Comparison of ENCODE assay signal across 15 cellular contexts in the genomic region with DNA sequence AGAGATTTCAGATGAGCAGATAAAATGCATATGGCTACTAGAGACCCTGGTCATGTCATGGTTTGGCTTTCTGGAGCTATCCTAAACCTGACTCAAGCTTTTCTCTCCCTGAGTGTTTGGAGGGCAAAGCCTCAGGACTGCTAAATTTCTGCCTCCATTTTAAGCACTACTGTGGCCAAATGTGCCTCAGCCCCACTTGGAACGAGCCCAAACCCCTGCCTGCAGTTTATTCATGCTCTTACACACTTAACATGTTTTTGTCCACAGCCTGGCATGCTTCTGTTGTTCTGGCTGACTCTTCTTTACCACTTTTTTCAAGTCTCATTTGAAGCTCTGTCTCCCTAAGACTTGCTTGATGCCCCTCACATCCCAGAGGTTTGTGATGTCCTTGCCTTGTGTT.
"Had no signal": no experiment of that assay in that cellular context is flagged by ENCODE, and none has a peak within 500 bp of the region (broad histone marks: within the 10 kb centered on the region; RNA-seq: fewer than 3 reads in every experiment).

No MANE protein-coding gene starts in this region.

- H2AFZ ChIP-seq: neural progenitor cell had no signal

- H3K4me2 ChIP-seq: neural progenitor cell had no signal

- DNase-seq: activated CD4-positive, alpha-beta T cell treated with anti-CD3 and anti-CD28 coated beads, Interleukin-2, amount 10 ng/mL, durations not matched to agents 7 days and 5 days; activated naive CD4-positive, alpha-beta T cell treated with anti-CD3 and anti-CD28 coated beads for 36 hours; activated naive CD8-positive, alpha-beta T cell treated with anti-CD3 and anti-CD28 coated beads, Interleukin-2, amount 50 U/mL, for 24 hours; effector memory CD4-positive, alpha-beta T cell; lower lobe of right lung; pancreas; transverse colon had no signal

- H3K27me3 ChIP-seq: ascending aorta, breast epithelium, neural progenitor cell, pancreas, transverse colon, vagina had no signal

- H3K4me1 ChIP-seq: breast epithelium, neural progenitor cell, vagina had no signal

- H3K9ac ChIP-seq: neural progenitor cell had no signal

- H3K36me3 ChIP-seq: ascending aorta, breast epithelium, lower lobe of right lung, neural progenitor cell, pancreas, transverse colon, vagina had no signal

- H3K36me3 Mint-ChIP-seq: mesothelial cell of epicardium, neural progenitor cell had no signal

- H3K27ac ChIP-seq: ascending aorta, breast epithelium, lower lobe of right lung, neural progenitor cell, pancreas, transverse colon, vagina had no signal

- H3K27me3 Mint-ChIP-seq: activated CD4-positive, alpha-beta T cell treated with anti-CD3 and anti-CD28 coated beads, Interleukin-2, amount 10 ng/mL, durations not matched to agents 7 days and 5 days; activated naive CD8-positive, alpha-beta T cell treated with anti-CD3 and anti-CD28 coated beads, Interleukin-2, amount 50 U/mL, for 24 hours; dendritic cell treated with granulocyte-macrophage colony-stimulating factor and Interleukin-4, amounts not matched to agents 40 ng/mL and 50 ng/mL, for 4 days had no signal

- ATAC-seq: activated naive CD8-positive, alpha-beta T cell treated with anti-CD3 and anti-CD28 coated beads, Interleukin-2, amount 50 U/mL, for 24 hours; lower lobe of right lung; stimulated activated effector memory CD8-positive, alpha-beta T cell treated with anti-CD3 and anti-CD28 coated beads, Interleukin-12 subunit alpha, Interleukin-12 subunit beta, amount 100 ng/mL, for 72 hours had no signal

- H3K9me3 ChIP-seq: ascending aorta, breast epithelium, lower lobe of right lung, pancreas, transverse colon, vagina had no signal

- H3K9me3 Mint-ChIP-seq: activated CD4-positive, alpha-beta T cell treated with anti-CD3 and anti-CD28 coated beads, Interleukin-2, amount 10 ng/mL, durations not matched to agents 7 days and 5 days; activated naive CD4-positive, alpha-beta T cell treated with anti-CD3 and anti-CD28 coated beads for 36 hours; mesothelial cell of epicardium; neural progenitor cell; T-helper 2 cell treated with Interferon-gamma antibody and Interleukin-4, amounts not matched to agents 5 μg/mL and 100 μg/mL, for 36 hours had no signal

- H3K4me3 Mint-ChIP-seq: activated CD4-positive, alpha-beta T cell treated with anti-CD3 and anti-CD28 coated beads, Interleukin-2, amount 10 ng/mL, durations not matched to agents 7 days and 5 days; activated naive CD4-positive, alpha-beta T cell treated with anti-CD3 and anti-CD28 coated beads for 36 hours; activated naive CD8-positive, alpha-beta T cell treated with anti-CD3 and anti-CD28 coated beads, Interleukin-2, amount 50 U/mL, for 24 hours; dendritic cell treated with granulocyte-macrophage colony-stimulating factor and Interleukin-4, amounts not matched to agents 40 ng/mL and 50 ng/mL, for 4 days; mesothelial cell of epicardium; neural progenitor cell; stimulated activated effector memory CD8-positive, alpha-beta T cell treated with anti-CD3 and anti-CD28 coated beads, Interleukin-12 subunit alpha, Interleukin-12 subunit beta, amount 100 ng/mL, for 72 hours; T-helper 2 cell treated with Interferon-gamma antibody and Interleukin-4, amounts not matched to agents 5 μg/mL and 100 μg/mL, for 36 hours had no signal

- H3K4me3 ChIP-seq: ascending aorta, breast epithelium, lower lobe of right lung, neural progenitor cell, pancreas, transverse colon, vagina had no signal

- H3K27ac Mint-ChIP-seq: activated CD4-positive, alpha-beta T cell treated with anti-CD3 and anti-CD28 coated beads, Interleukin-2, amount 10 ng/mL, durations not matched to agents 7 days and 5 days; activated naive CD4-positive, alpha-beta T cell treated with anti-CD3 and anti-CD28 coated beads for 36 hours; activated naive CD8-positive, alpha-beta T cell treated with anti-CD3 and anti-CD28 coated beads, Interleukin-2, amount 50 U/mL, for 24 hours; dendritic cell treated with granulocyte-macrophage colony-stimulating factor and Interleukin-4, amounts not matched to agents 40 ng/mL and 50 ng/mL, for 4 days; mesothelial cell of epicardium; neural progenitor cell; stimulated activated effector memory CD8-positive, alpha-beta T cell treated with anti-CD3 and anti-CD28 coated beads, Interleukin-12 subunit alpha, Interleukin-12 subunit beta, amount 100 ng/mL, for 72 hours; T-helper 2 cell treated with Interferon-gamma antibody and Interleukin-4, amounts not matched to agents 5 μg/mL and 100 μg/mL, for 36 hours had no signal
